ENCODE assay signal across 17 cellular contexts in genomic region chr1:209580577-209580976, GRCh38. TPM values are rescaled to one million over a fixed set of nuclear protein-coding genes. Genes with fewer than 3 reads are reported as not detected.
DNase-seq lines count a peak whose midpoint lies in the region; ATAC-seq and TF ChIP-seq lines count a peak whose summit lies in the region.
"Had no signal": no experiment of that assay in that cellular context is flagged by ENCODE, and none has a peak within 500 bp of the region (broad histone marks: within the 10 kb centered on the region; RNA-seq: fewer than 3 reads in every experiment).

No MANE protein-coding gene starts in this region.

- no peak overlapping the region for H2AK9ac ChIP-seq in IMR-90 (replicated peaks; ENCODE audit: low read depth, low read length, poor library complexity)

- no peak overlapping the region for H3K4ac ChIP-seq in IMR-90 (ENCODE audit: low read depth, low read length)

- no peak overlapping the region for H2AFZ ChIP-seq in IMR-90 (replicated peaks; ENCODE audit: low read length, poor library complexity)

- CTCF ChIA-PET in IMR-90 (lab: Yijun Ruan, JAX): interaction anchor here (1.2 kb wide), 1 partner anchor 112 kb away, joined by 4 read pairs; no protein-coding TSS in a partner anchor

- no peak for ATAC-seq in IMR-90 (ENCODE audit: low read depth)
- ATAC-seq in GM21360 (IDR thresholded peaks at IDR 0.05; ENCODE audit: unreplicated experiment): no peak
- ATAC-seq: GM12878 had no signal

- H3K27me3 ChIP-seq in IMR-90 (ENCODE audit: control insufficient read depth, insufficient read depth, low read length): peaks cover 4% of the 10 kb centered on the region; the same call in 1 of the 2 replicates

- no peak overlapping the region for H2AK5ac ChIP-seq in IMR-90 (ENCODE audit: low read depth, low read length)

- no peak overlapping the region for H2BK20ac ChIP-seq in IMR-90 (ENCODE audit: low read depth, low read length)

- in situ Hi-C loops in IMR-90 (cut with MboI; ENCODE audit: low sequenced_read_pairs): no loop called here

- no peak overlapping the region for H3K4me2 ChIP-seq in IMR-90 (ENCODE audit: low read depth, low read length)

- H3K56ac ChIP-seq in IMR-90 (ENCODE audit: extremely low read depth, insufficient read depth, low read length): no peak overlapping the region

- H3K23ac ChIP-seq in IMR-90 (ENCODE audit: low read depth, low read length): no peak overlapping the region

- H3K9ac ChIP-seq in IMR-90 (ENCODE audit: low read depth, low read length): no peak overlapping the region

- H4K20me1 ChIP-seq in IMR-90 (ENCODE audit: insufficient read depth, low read length): no peaks in the 10 kb centered on the region

- no peaks in the 10 kb centered on the region for H3K9me3 ChIP-seq in IMR-90 (ENCODE audit: control insufficient read depth, insufficient read depth, low read length)
- H3K9me3 ChIP-seq: BE2C, Caco-2 had no signal

- H3K79me1 ChIP-seq in IMR-90 (ENCODE audit: low read depth in 1 of 2, low read length in 2 of 2): no peaks in the 10 kb centered on the region

- H3K4me3 ChIP-seq in IMR-90 (ENCODE audit: insufficient read depth, low read depth, low read length) (no peak overlapping the region), fibroblast of the aortic adventitia (ENCODE audit: low read depth, low read length) (no peak overlapping the region)
- H3K4me3 ChIP-seq: GM12878 had no signal

- H4K91ac ChIP-seq in IMR-90 (ENCODE audit: insufficient read depth, low read depth, low read length): no peak overlapping the region

- DNase-seq in ELR (ENCODE audit: low read depth) (peak; percentile 91), IMR-90 (peak; percentile 12), fibroblast of the aortic adventitia (ENCODE audit: low read depth) (peak; percentile 51), posterior vena cava (ENCODE audit: low spot score) (no peak)
- DNase-seq in stimulated activated naive CD4-positive, alpha-beta T cell (lab: John Stamatoyannopoulos, UW): no peak
- DNase-seq: ACHN; BE2C; C1 segment of cervical spinal cord; Caco-2; CD4-positive, alpha-beta T cell; GOT3; H7; Karpas-422; KBM-7 had no signal

- no TSS peak for BruUV-seq in IMR-90 (replicated peaks; lab: Mats Ljungman, UMichigan)

- no peak overlapping the region for H2BK120ac ChIP-seq in IMR-90 (ENCODE audit: low read depth, low read length)

- H2BK15ac ChIP-seq in IMR-90 (ENCODE audit: low read depth, low read length): no peak overlapping the region

- TF ChIP-seq RAD21 in IMR-90 (IDR thresholded peaks at IDR 0.05; ENCODE audit: low read length): no peak

- no CpG with 5 or more reads among the region's 2 CpGs for WGBS in IMR-90 (ENCODE audit: extremely low coverage in 2 of 2, insufficient read length in 1 of 2), 2 experiments

- H3K27ac ChIP-seq in IMR-90 (ENCODE audit: insufficient read depth, low read length): no peak overlapping the region

- TF ChIP-seq POLR2A in IMR-90 (IDR thresholded peaks at IDR 0.05; ENCODE audit: low read depth, low read length): no peak

- POLR2A ChIA-PET in IMR-90 (lab: Charles Lee; ENCODE audit: unreplicated experiment): no interaction called here

- TF ChIP-seq CTCF in IMR-90 (conservative IDR thresholded peaks at IDR 0.05; ENCODE audit: low read depth, low read length): no peak
- no peak for TF ChIP-seq CTCF in fibroblast of the aortic adventitia (IDR thresholded peaks at IDR 0.05; ENCODE audit: insufficient read depth, low read length)

- no peak overlapping the region for H4K8ac ChIP-seq in IMR-90 (ENCODE audit: low read depth in 2 of 2, low read length in 2 of 2)

- H3K14ac ChIP-seq in IMR-90 (replicated peaks; ENCODE audit: low read depth, low read length): no peak overlapping the region

- no peaks in the 10 kb centered on the region; the same call in 1 of the 2 replicates for H3K9me1 ChIP-seq in IMR-90 (ENCODE audit: insufficient read depth, low read length)

- dilution Hi-C loops in IMR-90 (cut with HindIII; ENCODE audit: low sequenced_read_pairs, unreplicated experiment): no loop called here

- H3K4me1 ChIP-seq in IMR-90 (ENCODE audit: control insufficient read depth, insufficient read depth, low read length): no peaks in the 10 kb centered on the region
- H3K4me1 ChIP-seq: Caco-2 had no signal

- no peaks in the 10 kb centered on the region for H3K36me3 ChIP-seq in IMR-90 (ENCODE audit: control insufficient read depth, insufficient read depth, low read length)
- H3K36me3 ChIP-seq: BE2C had no signal

- intact Hi-C loops in IMR-90 (cut with micrococcal nuclease) (no loop called here), posterior vena cava (cut with DNase I) (no loop called here)

- H3K18ac ChIP-seq in IMR-90 (ENCODE audit: low read depth, low read length): no peak overlapping the region

- H4K5ac ChIP-seq in IMR-90 (ENCODE audit: low read depth, low read length): no peak overlapping the region

- H2BK5ac ChIP-seq in IMR-90 (ENCODE audit: low read depth, low read length, poor library complexity, severe bottlenecking): no peak overlapping the region

TF ChIP-seq in IMR-90, 13 proteins besides CTCF, POLR2A, EP300 and RAD21:
- no peak for TF ChIP-seq MAFK (IDR thresholded peaks at IDR 0.05; ENCODE audit: low read depth, low read length)
- no peak for TF ChIP-seq RFX5 (IDR thresholded peaks at IDR 0.05; ENCODE audit: low read depth, low read length)
- no peak for TF ChIP-seq CHD1 (IDR thresholded peaks at IDR 0.05; ENCODE audit: low read depth, low read length)
- no peak for TF ChIP-seq NFE2L2 (IDR thresholded peaks at IDR 0.05; ENCODE audit: low read depth, low read length)
- TF ChIP-seq RCOR1 (IDR thresholded peaks at IDR 0.05; ENCODE audit: insufficient replicate concordance, low read length): no peak
- TF ChIP-seq SMC3 (IDR thresholded peaks at IDR 0.05; ENCODE audit: low read depth, low read length): no peak
- no peak for TF ChIP-seq MAZ (IDR thresholded peaks at IDR 0.05; ENCODE audit: borderline replicate concordance, low read depth, low read length)
- TF ChIP-seq MXI1 (IDR thresholded peaks at IDR 0.05; ENCODE audit: borderline replicate concordance, low read depth, low read length): no peak
- TF ChIP-seq BHLHE40 (IDR thresholded peaks at IDR 0.05; ENCODE audit: low read depth, low read length): no peak
- no peak for TF ChIP-seq ELK1 (IDR thresholded peaks at IDR 0.05; ENCODE audit: borderline replicate concordance, low read depth, low read length)
- no peak for TF ChIP-seq CEBPB (IDR thresholded peaks at IDR 0.05; ENCODE audit: low read depth, low read length)
- no peak for TF ChIP-seq USF2 (IDR thresholded peaks at IDR 0.05; ENCODE audit: low read depth, low read length)
- no peak for TF ChIP-seq FOS (IDR thresholded peaks at IDR 0.05; ENCODE audit: low read depth, low read length)
TF ChIP-seq in IMR-90: peak in this region for 0.

RNA-seq across cellular contexts. Expression of gene CAMK1G, which starts 2.9 kb away (rescaled TPM):
- total RNA-seq in IMR-90 (2012; rRNA removed) (0.72 and 0.83 TPM in 2 replicates), fibroblast of the aortic adventitia (ENCODE audit: low replicate concordance) (0.90 and 1.1 TPM in 2 replicates), posterior vena cava (not detected)
- 1.8 and 2.1 TPM in 2 replicates for polyA plus RNA-seq in IMR-90 (2012; rRNA removed)
- 1.1 and 1.2 TPM in 2 replicates for polyA plus RNA-seq in IMR-90 (2012; cell fraction: cytosol; rRNA removed)
- 1.5 and 2.0 TPM in 2 replicates for polyA plus RNA-seq in IMR-90 (2012; cell fraction: nucleus; rRNA removed; ENCODE audit: low replicate concordance)
- total RNA-seq: Caco-2; CD4-positive, alpha-beta T cell; GM12878 had no signal
- polyA plus RNA-seq: IgD-negative memory B cell had no signal

Comparison
In these comparisons a context has a peak if more than half of its experiments do, and no peak if none do; other contexts are left out.
1. DNase-seq: peak in ELR (single experiment), IMR-90 (single experiment) and fibroblast of the aortic adventitia (single experiment); none in stimulated activated naive CD4-positive, alpha-beta T cell (0 of 6) and posterior vena cava (single experiment).